1 cellular context compared by ENCODE assay signal in genomic region chr22:21693999-21694341, GRCh38.
A peak's percentile ranks its signal among the peaks of the same experiment; 100 is the strongest.
TF ChIP-seq lines count a peak whose summit lies in the region.

No MANE protein-coding gene starts in this region.

TF ChIP-seq in K562, 482 proteins besides CTCF, POLR2A, EP300 and RAD21:
- TF ChIP-seq FOXA1 (IDR thresholded peaks at IDR 0.05; ENCODE audit: borderline replicate concordance): no peak
- TF ChIP-seq HMBOX1 (IDR thresholded peaks at IDR 0.05): no peak
- no peak for TF ChIP-seq YBX1 (IDR thresholded peaks at IDR 0.05)
- no peak for TF ChIP-seq ZNF174 (CRISPR knock-in tag; IDR thresholded peaks at IDR 0.05)
- TF ChIP-seq TAF9B (IDR thresholded peaks at IDR 0.05; ENCODE audit: partially characterized antibody): no peak
- no peak for TF ChIP-seq SFPQ (IDR thresholded peaks at IDR 0.05; ENCODE audit: low read depth, low read length)
- TF ChIP-seq ELK3 (CRISPR knock-in tag; IDR thresholded peaks at IDR 0.05): no peak
- TF ChIP-seq SAP30 (IDR thresholded peaks at IDR 0.05; ENCODE audit: borderline replicate concordance, insufficient read depth, low read depth, low read length, poor library complexity, severe bottlenecking): no peak
- no peak for TF ChIP-seq PRDM10 (IDR thresholded peaks at IDR 0.05; ENCODE audit: partially characterized antibody)
- TF ChIP-seq SETDB1 (IDR thresholded peaks at IDR 0.05; ENCODE audit: low read length): peak; percentile 54
- TF ChIP-seq IRF9 (tag; IDR thresholded peaks at IDR 0.05): no peak
- 0 out of 2 replicates have a peak, but pooled peaks have one; percentile 28 for TF ChIP-seq ZNF395 (CRISPR knock-in tag; IDR thresholded peaks at IDR 0.05)
- no peak for TF ChIP-seq NR1H2 (CRISPR knock-in tag; IDR thresholded peaks at IDR 0.05)
- TF ChIP-seq ZNF124 (CRISPR knock-in tag; IDR thresholded peaks at IDR 0.05): 0 out of 2 replicates have a peak, but pooled peaks have one; percentile 57
- TF ChIP-seq IRF1 (CRISPR knock-in tag; IDR thresholded peaks at IDR 0.05; ENCODE audit: borderline replicate concordance): no peak
